ENCODE assay signal across 20 cellular contexts in the genomic region with DNA sequence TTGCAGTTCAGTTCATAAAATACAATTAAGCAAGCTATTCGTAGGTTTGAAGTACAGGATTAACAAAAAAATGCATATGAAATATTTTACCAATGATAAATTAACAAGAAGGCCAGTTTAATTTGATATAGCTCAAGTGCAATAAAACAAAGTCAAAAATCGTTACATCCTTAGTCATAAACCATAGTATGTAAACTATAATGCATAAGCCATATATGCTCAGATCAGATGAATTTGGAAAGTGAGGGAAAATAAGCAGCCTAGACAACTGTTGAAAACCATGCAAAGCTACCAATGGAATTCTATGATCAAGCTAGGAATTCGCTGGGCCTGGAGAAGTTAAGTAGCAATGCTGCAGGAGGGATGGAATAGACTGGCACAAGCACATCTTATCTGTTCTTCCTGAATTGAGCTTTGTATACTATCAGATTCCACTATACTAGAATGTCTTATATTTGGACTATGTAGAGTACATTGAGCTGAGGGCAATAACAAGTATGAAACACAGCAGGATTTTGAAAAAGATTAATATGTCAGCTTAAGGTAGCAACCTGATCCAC.
A peak's percentile ranks its signal among the peaks of the same experiment; 100 is the strongest.
DNase-seq lines count a peak whose midpoint lies in the region; ATAC-seq, FAIRE-seq and TF ChIP-seq lines count a peak whose summit lies in the region.
"Had no signal": no experiment of that assay in that cellular context is flagged by ENCODE, and none has a peak within 500 bp of the region (broad histone marks: within the 10 kb centered on the region; RNA-seq: fewer than 3 reads in every experiment).

No MANE protein-coding gene starts in this region.

- FAIRE-seq in HTR-8/SVneo (lab: Jason Lieb, UNC) = peak; percentile 52

- DNase-seq in AG04450 (ENCODE audit: low read depth, low spot score) (peak; percentile 26), HTR-8/SVneo (ENCODE audit: insufficient read length, low spot score) (no peak), brain microvascular endothelial cell (peak; percentile 11), lower leg skin (ENCODE audit: low spot score in 2 of 2) (no peak), NAMALWA (ENCODE audit: low spot score) (no peak)
- no peak for DNase-seq in activated CD4-positive, CD25-positive, alpha-beta regulatory T cell treated with anti-CD3 and anti-CD28 coated beads, Interleukin-2, amount 50 U/mL, for 72 hours
- DNase-seq: activated CD8-positive, alpha-beta memory T cell treated with anti-CD3 and anti-CD28 coated beads for 24 hours; activated T-cell treated with anti-CD3 and anti-CD28 coated beads, Interleukin-2, amount 50 U/mL, for 72 hours; CD4-positive, alpha-beta T cell; colonic mucosa; mesendoderm; naive thymus-derived CD8-positive, alpha-beta T cell; NCI-H1417 treated with DMSO at 0.1 percent for 48 hours; NCI-H748 treated with DMSO at 0.1 percent for 48 hours; spleen; T-helper 9 cell had no signal

- H3K9me3 ChIP-seq in AG04450 (ENCODE audit: control insufficient read depth, insufficient read depth, low read length) (no peaks in the 10 kb centered on the region), neutrophil (no peaks in the 10 kb centered on the region)
- H3K9me3 ChIP-seq: colonic mucosa, spleen had no signal

- H3K36me3 ChIP-seq in brain microvascular endothelial cell (replicated peaks) (no peaks in the 10 kb centered on the region), neutrophil (no peaks in the 10 kb centered on the region)
- H3K36me3 ChIP-seq: colonic mucosa, spleen had no signal

- 68 to 71% methylated on average over 3 of the region's 3 CpGs for WGBS in lower leg skin, 2 donors

- CTCF ChIA-PET in AG04450 (lab: Charles Lee) = interaction anchor here (0.5 to 1.3 kb wide), 3 partner anchors 227 to 677 kb away, joined by 3 read pairs; no protein-coding TSS in a partner anchor

- peaks cover 50 to 56% of the 10 kb centered on the region in 2 experiments for H3K4me1 ChIP-seq in neutrophil (ENCODE audit: control insufficient read depth in 1 of 2, insufficient read depth in 1 of 2, low read depth in 1 of 2, low read length in 1 of 2)
- H3K4me1 ChIP-seq: colonic mucosa had no signal

- no peak for TF ChIP-seq POLR2A in lower leg skin (IDR thresholded peaks at IDR 0.05)

- intact Hi-C loops in lower leg skin (cut with DNase I; ENCODE audit: low total_unique reads) = no loop called here

- POLR2A ChIA-PET in AG04450 (lab: Yijun Ruan, JAX) = interaction anchor here (0.6 to 2.8 kb wide), 7 partner anchors 38 to 433 kb away, joined by 3 to 22 read pairs (median 4); no protein-coding TSS in a partner anchor

- TF ChIP-seq CTCF in AG04450 (IDR thresholded peaks at IDR 0.05; ENCODE audit: low read depth, low read length) (no peak), brain microvascular endothelial cell (IDR thresholded peaks at IDR 0.05; ENCODE audit: low read depth, low read length, missing control alignments) (no peak), neutrophil (IDR thresholded peaks at IDR 0.05) (no peak), lower leg skin (IDR thresholded peaks at IDR 0.05) (no peak)

- no peak overlapping the region for H3K27ac ChIP-seq in AG04450 (ENCODE audit: low read depth, low read length)
- peak overlapping the region; percentile 91 for H3K27ac ChIP-seq in brain microvascular endothelial cell
- H3K27ac ChIP-seq in neutrophil = peak overlapping the region; percentile 89

- in situ Hi-C loops in brain microvascular endothelial cell (cut with HindIII; ENCODE audit: low pct_ligation_motif_present, low sequenced_read_pairs) = no loop called here

- H3K4me3 ChIP-seq in AG04450 (ENCODE audit: low read depth, low read length) (no peak overlapping the region), brain microvascular endothelial cell (ENCODE audit: low read depth, low read length) (no peak overlapping the region), neutrophil (ENCODE audit: low read depth in 1 of 2, low read length in 1 of 2) (peak overlapping the region in 1 of 2 experiments; percentile 46), lower leg skin (ENCODE audit: low read depth, poor library complexity, severe bottlenecking) (no peak overlapping the region)
- H3K4me3 ChIP-seq: colonic mucosa had no signal

- H3K27me3 ChIP-seq in AG04450 (ENCODE audit: control insufficient read depth, insufficient read depth, low read length) = no peaks in the 10 kb centered on the region
- no peaks in the 10 kb centered on the region for H3K27me3 ChIP-seq in brain microvascular endothelial cell (replicated peaks)
- H3K27me3 ChIP-seq in neutrophil = no peaks in the 10 kb centered on the region
- H3K27me3 ChIP-seq: colonic mucosa, spleen had no signal

- no peak for ATAC-seq in GM21360 (IDR thresholded peaks at IDR 0.05; ENCODE audit: unreplicated experiment)
- ATAC-seq: activated CD4-positive, CD25-positive, alpha-beta regulatory T cell treated with anti-CD3 and anti-CD28 coated beads, Interleukin-2, amount 50 U/mL, for 24 hours; activated naive CD4-positive, alpha-beta T cell treated with anti-CD3 and anti-CD28 coated beads, Interleukin-2, amount 50 U/mL, for 72 hours; activated T-cell treated with anti-CD3 and anti-CD28 coated beads, Interleukin-2, amount 50 U/mL, for 72 hours; naive thymus-derived CD8-positive, alpha-beta T cell had no signal

Comparison
In these comparisons a context has a peak if more than half of its experiments do, and no peak if none do; other contexts are left out.
1. DNase-seq: peak in AG04450 (single experiment) and brain microvascular endothelial cell (single experiment); none in HTR-8/SVneo (single experiment), activated CD4-positive, CD25-positive, alpha-beta regulatory T cell treated with anti-CD3 and anti-CD28 coated beads, Interleukin-2, amount 50 U/mL, for 72 hours (single experiment), lower leg skin (0 of 2) and NAMALWA (single experiment).